Comparison of ENCODE assay signal across 9 cellular contexts in genomic region chr2:29920130-29920577, GRCh38. TPM values are rescaled to one million over a fixed set of nuclear protein-coding genes. Genes with fewer than 3 reads are reported as not detected.
A peak's percentile ranks its signal among the peaks of the same experiment; 100 is the strongest.
DNase-seq lines count a peak whose midpoint lies in the region; ATAC-seq and TF ChIP-seq lines count a peak whose summit lies in the region.
"Had no signal": no experiment of that assay in that cellular context is flagged by ENCODE, and none has a peak within 500 bp of the region (broad histone marks: within the 10 kb centered on the region; RNA-seq: fewer than 3 reads in every experiment).

No MANE protein-coding gene starts in this region.

- H3K4me2 ChIP-seq in BLaER1 treated with 17β-estradiol and CSF1 and Interleukin-3, amounts not matched to agents 10 nM and 100 nM: peak overlapping the region; percentile 56 to 100 (median 98)
- peak overlapping the region; percentile 97 for H3K4me2 ChIP-seq in KMS-11

- no peaks in the 10 kb centered on the region for H3K79me2 ChIP-seq in KMS-11 (ENCODE audit: insufficient read depth, low read depth)

- H4K20me1 ChIP-seq in BLaER1 treated with 17β-estradiol and CSF1 and Interleukin-3, amounts not matched to agents 10 nM and 100 nM: peaks cover 0 to 20% (median 11%) of the 10 kb centered on the region in 11 experiments; a peak in 12 of 22 replicates
- H4K20me1 ChIP-seq in KMS-11 (ENCODE audit: insufficient read depth): no peaks in the 10 kb centered on the region

- intact Hi-C loops in heart right ventricle (cut with DNase I): loop anchor here in 9 of 10 donors (2.0 to 10.0 kb wide), 5 partner anchors 107 to 197 kb away; no protein-coding TSS in a partner anchor
- intact Hi-C loops in psoas muscle (cut with DNase I): loop anchor here (5.0 kb wide), 2 partner anchors 107 to 152 kb away; no protein-coding TSS in a partner anchor

- TF ChIP-seq CTCF in KMS-11 (conservative IDR thresholded peaks at IDR 0.05; ENCODE audit: low read depth, low read length) (no peak), heart right ventricle (IDR thresholded peaks at IDR 0.05) (no peak), psoas muscle (IDR thresholded peaks at IDR 0.05) (no peak)

- H3K4me1 ChIP-seq in BLaER1 treated with 17β-estradiol and CSF1 and Interleukin-3, amounts not matched to agents 10 nM and 100 nM: peaks cover 29 to 49% (median 44%) of the 10 kb centered on the region in 10 experiments
- peaks cover 4% of the 10 kb centered on the region for H3K4me1 ChIP-seq in KMS-11 (ENCODE audit: low read depth, poor library complexity, severe bottlenecking)
- peaks cover 0 to 32% (median 21%) of the 10 kb centered on the region in 9 donors for H3K4me1 ChIP-seq in heart right ventricle
- H3K4me1 ChIP-seq in psoas muscle: peaks cover 20% of the 10 kb centered on the region
- peaks cover 18% of the 10 kb centered on the region for H3K4me1 ChIP-seq in effector memory CD4-positive, alpha-beta T cell (ENCODE audit: control insufficient read depth, insufficient read depth, low read length, poor library complexity, severe bottlenecking)

- H3K27ac ChIP-seq in BLaER1 treated with 17β-estradiol and CSF1 and Interleukin-3, amounts not matched to agents 10 nM and 100 nM: no peak overlapping the region
- no peak overlapping the region for H3K27ac ChIP-seq in KMS-11
- H3K27ac ChIP-seq in heart right ventricle: no peak overlapping the region
- no peak overlapping the region for H3K27ac ChIP-seq in psoas muscle
- H3K27ac ChIP-seq in effector memory CD4-positive, alpha-beta T cell (ENCODE audit: insufficient read depth, low read length, poor library complexity, severe bottlenecking): no peak overlapping the region

- peak overlapping the region; percentile 83 for H2AFZ ChIP-seq in KMS-11 (ENCODE audit: low read depth)

- peak overlapping the region in 8 of 10 experiments; percentile 5 to 70 (median 60); a peak in 6 of 20 replicates for H3K4me3 ChIP-seq in BLaER1 treated with 17β-estradiol and CSF1 and Interleukin-3, amounts not matched to agents 10 nM and 100 nM
- H3K4me3 ChIP-seq in KMS-11 (IDR thresholded peaks at IDR 0.05; ENCODE audit: insufficient read depth, low read depth, low read length) (no peak overlapping the region), heart right ventricle (peak overlapping the region in 9 of 10 donors; percentile 29 to 55 (median 46)), psoas muscle (peak overlapping the region; percentile 62)
- H3K4me3 ChIP-seq in effector memory CD4-positive, alpha-beta T cell (ENCODE audit: insufficient read depth, low read depth, low read length, poor library complexity, severe bottlenecking): no peak overlapping the region

- no peak overlapping the region for H3K9ac ChIP-seq in BLaER1 treated with 17β-estradiol and CSF1 and Interleukin-3, amounts not matched to agents 10 nM and 100 nM
- H3K9ac ChIP-seq in KMS-11: no peak overlapping the region

- DNase-seq in activated naive CD4-positive, alpha-beta T cell (lab: John Stamatoyannopoulos, UW): peak in 3 of 4 experiments; percentile 1 to 30 (median 19)
- DNase-seq in heart right ventricle (peak; percentile 51 to 69), psoas muscle (peak; percentile 60 to 80), NCI-H526 treated with DMSO at 0.1 percent for 48 hours (lab: John Stamatoyannopoulos, UW) (no peak), COR-L47 (lab: John Stamatoyannopoulos, UW) (no peak)
- DNase-seq in effector memory CD4-positive, alpha-beta T cell: no peak

- peaks cover 20 to 32% (median 27%) of the 10 kb centered on the region in 11 experiments for H3K27me3 ChIP-seq in BLaER1 treated with 17β-estradiol and CSF1 and Interleukin-3, amounts not matched to agents 10 nM and 100 nM
- H3K27me3 ChIP-seq in KMS-11 (ENCODE audit: insufficient read depth, low read depth) (peaks cover 11% of the 10 kb centered on the region; the same call in 1 of the 2 replicates), heart right ventricle (peaks cover 11 to 92% (median 79%) of the 10 kb centered on the region in 7 donors), psoas muscle (ENCODE audit: insufficient read depth in 3 of 3, low read length in 2 of 3) (peaks cover 6 to 76% (median 15%) of the 10 kb centered on the region in 3 donors)
- peaks cover 31% of the 10 kb centered on the region for H3K27me3 ChIP-seq in effector memory CD4-positive, alpha-beta T cell (replicated peaks; ENCODE audit: control insufficient read depth, insufficient read depth, low read length, poor library complexity, severe bottlenecking)

- ATAC-seq in heart right ventricle (peak; percentile 32 to 74 (median 47)), psoas muscle (peak; percentile 41 to 57 (median 53))

- peaks cover 0 to 10% (median 0%) of the 10 kb centered on the region in 11 experiments; a peak in 4 of 22 replicates for H3K9me3 ChIP-seq in BLaER1 treated with 17β-estradiol and CSF1 and Interleukin-3, amounts not matched to agents 10 nM and 100 nM (replicated peaks in 1 of 11)
- H3K9me3 ChIP-seq in heart right ventricle (no peaks in the 10 kb centered on the region), psoas muscle (no peaks in the 10 kb centered on the region)
- H3K9me3 ChIP-seq in effector memory CD4-positive, alpha-beta T cell (ENCODE audit: control insufficient read depth, low read length): no peaks in the 10 kb centered on the region

- 1% methylated on average over 39 to 40 of the region's 40 CpGs for WGBS in heart right ventricle, 2 donors
- 0 to 2% (median 1%) methylated on average over 34 to 40 of the region's 40 CpGs for WGBS in psoas muscle, 3 donors

- no peaks in the 10 kb centered on the region for H3K36me3 ChIP-seq in BLaER1 treated with 17β-estradiol and CSF1 and Interleukin-3, amounts not matched to agents 10 nM and 100 nM
- H3K36me3 ChIP-seq in KMS-11 (ENCODE audit: insufficient read depth): no peaks in the 10 kb centered on the region
- H3K36me3 ChIP-seq in heart right ventricle: no peaks in the 10 kb centered on the region
- H3K36me3 ChIP-seq in psoas muscle (ENCODE audit: insufficient read depth in 1 of 2, low read depth in 1 of 2): no peaks in the 10 kb centered on the region
- H3K36me3 ChIP-seq in effector memory CD4-positive, alpha-beta T cell (ENCODE audit: control insufficient read depth, insufficient read depth, low read length): no peaks in the 10 kb centered on the region

RNA-seq across cellular contexts. Expression of gene ALK, which starts 1.2 kb away (rescaled TPM):
- total RNA-seq in heart right ventricle (under 1 TPM in 4 of 10 donors, not detected in 6; 0.05 to 0.24 (median 0.09) TPM), psoas muscle (under 1 TPM in 3 of 4 donors, not detected in 1; 0.08 to 0.32 (median 0.11) TPM)
- polyA plus RNA-seq in heart right ventricle (under 1 TPM in 1 of 2 donors, not detected in 1; 0.01 TPM), psoas muscle (under 1 TPM in 2 of 3 donors, not detected in 1; 0.03 to 0.04 TPM)
- total RNA-seq: dermis microvascular lymphatic vessel endothelial cell had no signal

Comparison
In these comparisons a context has a peak if more than half of its experiments do, and no peak if none do; other contexts are left out.
1. H3K4me3 ChIP-seq: peak in BLaER1 treated with 17β-estradiol and CSF1 and Interleukin-3, amounts not matched to agents 10 nM and 100 nM (8 of 10), heart right ventricle (9 of 10) and psoas muscle (single experiment); none in KMS-11 (single experiment) and effector memory CD4-positive, alpha-beta T cell (single experiment).
2. DNase-seq: peak in activated naive CD4-positive, alpha-beta T cell (3 of 4), heart right ventricle (2 of 2) and psoas muscle (2 of 2); none in NCI-H526 treated with DMSO at 0.1 percent for 48 hours (single experiment), effector memory CD4-positive, alpha-beta T cell (0 of 3) and COR-L47 (single experiment).